11 cellular contexts compared by ENCODE assay signal in genomic region chr3:175246234-175246633, GRCh38.
ATAC-seq and TF ChIP-seq lines count a peak whose summit lies in the region.
"Had no signal": no experiment of that assay in that cellular context is flagged by ENCODE, and none has a peak within 500 bp of the region (broad histone marks: within the 10 kb centered on the region; RNA-seq: fewer than 3 reads in every experiment).

No MANE protein-coding gene starts in this region.

- H2AFZ ChIP-seq in neural cell (ENCODE audit: low read depth, low read length): no peak overlapping the region

- TF ChIP-seq CTCF in 22Rv1 (IDR thresholded peaks at IDR 0.05) (no peak), neural cell (IDR thresholded peaks at IDR 0.05; ENCODE audit: poor library complexity, severe bottlenecking) (no peak)

- H3K36me3 ChIP-seq in neural cell (ENCODE audit: insufficient read depth, low read length): no peaks in the 10 kb centered on the region
- H3K36me3 ChIP-seq: BE2C; BLaER1; BLaER1 treated with 17β-estradiol and CSF1 and Interleukin-3, amounts not matched to agents 10 nM and 100 nM had no signal

- H4K20me1 ChIP-seq in neural cell (ENCODE audit: insufficient read depth): no peaks in the 10 kb centered on the region
- H4K20me1 ChIP-seq: BLaER1 treated with 17β-estradiol and CSF1 and Interleukin-3, amounts not matched to agents 10 nM and 100 nM had no signal

- no peak overlapping the region for H3K4me2 ChIP-seq in neural cell (ENCODE audit: low read length)
- H3K4me2 ChIP-seq: A549; BLaER1; BLaER1 treated with 17β-estradiol and CSF1 and Interleukin-3, amounts not matched to agents 10 nM and 100 nM had no signal

- no peaks in the 10 kb centered on the region for H3K9me3 ChIP-seq in neural cell (ENCODE audit: low read length)
- H3K9me3 ChIP-seq: A549; BE2C; BLaER1; BLaER1 treated with 17β-estradiol and CSF1 and Interleukin-3, amounts not matched to agents 10 nM and 100 nM; Caco-2 had no signal

- no peaks in the 10 kb centered on the region for H3K27me3 ChIP-seq in neural cell (ENCODE audit: insufficient read depth, low read depth, low read length)
- H3K27me3 ChIP-seq: BE2C; BLaER1; BLaER1 treated with 17β-estradiol and CSF1 and Interleukin-3, amounts not matched to agents 10 nM and 100 nM had no signal

- TF ChIP-seq RAD21 in neural cell (conservative IDR thresholded peaks at IDR 0.05): no peak

- H3F3A ChIP-seq in neural cell (ENCODE audit: insufficient read depth, low read length, poor library complexity, severe bottlenecking): no peaks in the 10 kb centered on the region

- ATAC-seq in HG03378 (IDR thresholded peaks at IDR 0.05; ENCODE audit: unreplicated experiment): no peak
- ATAC-seq in GM18502 (IDR thresholded peaks at IDR 0.05; ENCODE audit: poor library complexity, unreplicated experiment): no peak
- ATAC-seq: A549; CD8-positive, alpha-beta T cell had no signal

- no peaks in the 10 kb centered on the region for H3K79me2 ChIP-seq in neural cell (replicated peaks; ENCODE audit: insufficient read depth, low read length)

- H3K4me3 ChIP-seq in neural cell (ENCODE audit: low read length): no peak overlapping the region
- H3K4me3 ChIP-seq: A549; BLaER1; BLaER1 treated with 17β-estradiol and CSF1 and Interleukin-3, amounts not matched to agents 10 nM and 100 nM had no signal

- H3K9ac ChIP-seq in neural cell (ENCODE audit: low read length): no peak overlapping the region
- H3K9ac ChIP-seq: BLaER1; BLaER1 treated with 17β-estradiol and CSF1 and Interleukin-3, amounts not matched to agents 10 nM and 100 nM had no signal

- peak overlapping the region; percentile 58 for H3K27ac ChIP-seq in 22Rv1
- H3K27ac ChIP-seq in neural cell (ENCODE audit: low read length): no peak overlapping the region
- H3K27ac ChIP-seq: A549; BLaER1; BLaER1 treated with 17β-estradiol and CSF1 and Interleukin-3, amounts not matched to agents 10 nM and 100 nM; C4-2B had no signal

- TF ChIP-seq EP300 in neural cell (conservative IDR thresholded peaks at IDR 0.05; ENCODE audit: poor library complexity, severe bottlenecking): peak; percentile 84

- no peaks in the 10 kb centered on the region for H3K9me2 ChIP-seq in neural cell (ENCODE audit: insufficient read depth, low read length)

TF ChIP-seq in neural cell, 6 proteins besides CTCF, POLR2A, EP300 and RAD21:
- TF ChIP-seq SMC3 (conservative IDR thresholded peaks at IDR 0.05; ENCODE audit: poor library complexity): no peak
- no peak for TF ChIP-seq MXI1 (conservative IDR thresholded peaks at IDR 0.05; ENCODE audit: poor library complexity, severe bottlenecking)
- TF ChIP-seq POLR2AphosphoS5 (IDR thresholded peaks at IDR 0.05): peak; percentile 55
- TF ChIP-seq REST (IDR thresholded peaks at IDR 0.05; ENCODE audit: borderline replicate concordance): peak; percentile 29
- no peak for TF ChIP-seq TAF1 (IDR thresholded peaks at IDR 0.05; ENCODE audit: low read depth)
- no peak for TF ChIP-seq EZH2 (IDR thresholded peaks at IDR 0.05; ENCODE audit: borderline replicate concordance, insufficient read depth, low read length, poor library complexity, severe bottlenecking)
